ENCODE assay signal across 27 cellular contexts in the genomic region with DNA sequence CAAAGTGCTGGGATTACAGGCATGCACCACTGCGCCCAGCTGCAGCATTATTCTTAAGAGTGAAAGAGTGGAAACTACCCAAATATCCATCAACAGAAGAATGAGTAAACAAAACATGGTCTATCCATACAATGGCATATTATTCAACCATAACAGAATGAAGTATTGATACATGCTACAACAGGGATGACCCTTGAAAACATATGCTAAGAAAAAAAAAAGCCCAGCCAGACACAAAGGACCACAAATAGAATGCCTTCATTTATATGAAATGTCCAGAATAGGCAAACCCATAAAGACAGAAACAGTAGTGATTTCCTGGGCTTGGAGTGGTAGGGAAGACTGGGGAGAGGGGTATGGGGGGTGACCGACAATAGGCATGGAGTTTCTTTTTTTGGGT. TPM values are rescaled to one million over a fixed set of nuclear protein-coding genes. Genes with fewer than 3 reads are reported as not detected.
"Had no signal": no experiment of that assay in that cellular context is flagged by ENCODE, and none has a peak within 500 bp of the region (broad histone marks: within the 10 kb centered on the region; RNA-seq: fewer than 3 reads in every experiment).

No MANE protein-coding gene starts in this region.

- H3K4me1 Mint-ChIP-seq: stimulated activated effector memory CD8-positive, alpha-beta T cell treated with anti-CD3 and anti-CD28 coated beads, Interleukin-12 subunit alpha, Interleukin-12 subunit beta, amount 100 ng/mL, for 72 hours had no signal

- DNase-seq: dermis blood vessel endothelial cell; effector memory CD8-positive, alpha-beta T cell; glutamatergic neuron; heart right ventricle; left cardiac atrium; left lung; mesenchymal stem cell; mucosa of descending colon; naive B cell; nucleus accumbens; posterior cingulate gyrus; psoas muscle; retina; stimulated activated CD4-positive, alpha-beta T cell treated with anti-CD3 and anti-CD28 coated beads, Interleukin-2, amount 100 ng/mL, for 24 hours; stimulated activated CD4-positive, alpha-beta T cell treated with anti-CD3 and anti-CD28 coated beads, Interleukin-4, amount 100 ng/mL, for 24 hours; stimulated activated naive CD4-positive, alpha-beta T cell treated with Interleukin-2 at 50 U/mL for 16 hours; stomach; testis; tibial artery had no signal

- H3K27ac Mint-ChIP-seq: effector memory CD8-positive, alpha-beta T cell; mesothelial cell of epicardium; natural killer cell treated with Interleukin-12 subunit alpha and Interleukin-12 subunit beta and Interleukin-15 and Interleukin-18, amount 100 ng/mL, for 72 hours; stimulated activated effector memory CD8-positive, alpha-beta T cell treated with anti-CD3 and anti-CD28 coated beads, Interleukin-12 subunit alpha, Interleukin-12 subunit beta, amount 100 ng/mL, for 72 hours; type B pancreatic cell had no signal

- H3K4me1 ChIP-seq: gastroesophageal sphincter, heart right ventricle, left lung, psoas muscle, stomach, testis had no signal

- H3K4me3 ChIP-seq: coronary artery, gastroesophageal sphincter, heart right ventricle, left lung, mucosa of descending colon, psoas muscle, smooth muscle cell, stomach, testis, tibial artery had no signal

- H3K27ac ChIP-seq: coronary artery, gastroesophageal sphincter, heart right ventricle, left lung, psoas muscle, stomach, testis, tibial artery had no signal

- H3K4me3 Mint-ChIP-seq: effector memory CD8-positive, alpha-beta T cell; mesothelial cell of epicardium; natural killer cell treated with Interleukin-12 subunit alpha and Interleukin-12 subunit beta and Interleukin-15 and Interleukin-18, amount 100 ng/mL, for 72 hours; stimulated activated effector memory CD8-positive, alpha-beta T cell treated with anti-CD3 and anti-CD28 coated beads, Interleukin-12 subunit alpha, Interleukin-12 subunit beta, amount 100 ng/mL, for 72 hours; type B pancreatic cell had no signal

- H3K27me3 ChIP-seq: gastroesophageal sphincter, testis, tibial artery had no signal

- H3K36me3 Mint-ChIP-seq: naive B cell; natural killer cell treated with Interleukin-12 subunit alpha and Interleukin-12 subunit beta and Interleukin-15 and Interleukin-18, amount 100 ng/mL, for 72 hours had no signal

- H3K9me3 Mint-ChIP-seq: mesothelial cell of epicardium; natural killer cell treated with Interleukin-12 subunit alpha and Interleukin-12 subunit beta and Interleukin-15 and Interleukin-18, amount 100 ng/mL, for 72 hours; type B pancreatic cell had no signal

- H3K36me3 ChIP-seq: gastroesophageal sphincter, heart right ventricle, left lung, stomach, tibial artery had no signal

- H3K9me3 ChIP-seq: gastroesophageal sphincter, heart right ventricle, left lung, mucosa of descending colon, psoas muscle, stomach, testis, tibial artery had no signal

- ATAC-seq: effector memory CD8-positive, alpha-beta T cell; gastroesophageal sphincter; heart right ventricle; left cardiac atrium; left lung; mucosa of descending colon; natural killer cell treated with Interleukin-12 subunit alpha and Interleukin-12 subunit beta and Interleukin-15 and Interleukin-18, amount 100 ng/mL, for 72 hours; psoas muscle; sciatic nerve; stimulated activated effector memory CD8-positive, alpha-beta T cell treated with anti-CD3 and anti-CD28 coated beads, Interleukin-12 subunit alpha, Interleukin-12 subunit beta, amount 100 ng/mL, for 72 hours had no signal

- H3K4me2 ChIP-seq: smooth muscle cell had no signal

RNA-seq across cellular contexts. Expression of a gene that starts 7.1 kb away (rescaled TPM):
- total RNA-seq: natural killer cell treated with Interleukin-12 subunit alpha and Interleukin-12 subunit beta and Interleukin-15 and Interleukin-18, amount 100 ng/mL, for 72 hours had no signal
